8 cellular contexts compared by ENCODE assay signal in the genomic region with DNA sequence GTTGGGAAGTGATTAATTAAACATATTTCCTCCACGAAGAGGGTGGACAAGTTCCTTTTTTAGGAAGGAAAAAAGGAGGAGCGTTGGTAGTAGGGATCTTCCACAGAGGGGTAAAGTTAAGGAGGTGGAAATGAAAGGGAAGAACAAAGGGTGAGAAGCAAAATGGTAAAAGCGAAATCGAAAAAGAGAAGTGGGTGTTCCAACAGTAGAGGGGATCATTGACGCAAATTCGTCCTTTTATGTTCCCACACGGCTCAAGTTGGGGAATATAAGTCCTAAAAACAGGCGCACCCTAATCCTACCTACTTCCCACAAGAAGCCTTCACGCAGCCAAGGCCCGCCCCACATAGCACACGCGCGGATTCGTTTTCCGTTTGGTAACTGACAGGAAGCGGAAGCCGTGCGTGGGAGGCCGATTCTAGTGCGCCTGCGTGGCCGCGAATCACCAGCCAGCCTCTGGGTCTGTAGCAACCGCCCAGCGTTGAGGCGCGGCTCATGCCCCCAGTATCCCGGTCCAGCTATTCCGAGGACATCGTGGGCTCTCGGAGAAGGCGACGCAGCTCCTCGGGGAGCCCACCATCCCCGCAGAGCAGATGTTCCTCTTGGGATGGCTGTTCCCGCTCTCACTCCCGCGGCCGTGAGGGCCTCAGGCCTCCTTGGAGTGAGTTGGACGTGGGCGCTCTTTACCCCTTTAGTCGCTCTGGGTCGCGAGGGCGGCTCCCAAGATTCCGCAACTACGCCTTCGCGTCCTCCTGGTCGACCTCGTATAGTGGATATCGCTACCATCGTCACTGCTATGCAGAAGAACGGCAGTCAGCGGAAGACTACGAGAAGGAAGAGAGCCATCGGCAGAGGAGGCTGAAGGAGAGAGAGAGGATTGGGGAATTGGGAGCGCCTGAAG. TPM values are rescaled to one million over a fixed set of nuclear protein-coding genes. Genes with fewer than 3 reads are reported as not detected.
A peak's percentile ranks its signal among the peaks of the same experiment; 100 is the strongest.
DNase-seq lines count a peak whose midpoint lies in the region; ATAC-seq and TF ChIP-seq lines count a peak whose summit lies in the region.

A gene (plus strand): TSS at position 421 of the 901 bp plus-strand sequence. CDS start 75 bp downstream, at position 496.

- intact Hi-C loops in esophagus muscularis mucosa (cut with DNase I): no loop called here

- no peaks in the 10 kb centered on the region for H3K27me3 ChIP-seq in CD8-positive, alpha-beta memory T cell (ENCODE audit: insufficient read depth, low read length, poor library complexity, severe bottlenecking)
- H3K27me3 ChIP-seq in esophagus muscularis mucosa (no peaks in the 10 kb centered on the region), neural progenitor cell (peaks cover 31% of the 10 kb centered on the region)

- no peaks in the 10 kb centered on the region for H3K36me3 ChIP-seq in CD8-positive, alpha-beta memory T cell (ENCODE audit: insufficient read depth, low read length)
- H3K36me3 ChIP-seq in esophagus muscularis mucosa (no peaks in the 10 kb centered on the region), neural progenitor cell (no peaks in the 10 kb centered on the region)

- WGBS in esophagus muscularis mucosa: 27% methylated on average over 38 of the region's 58 CpGs

- peaks cover 0 to 5% (median 3%) of the 10 kb centered on the region in 3 donors for H3K4me1 Mint-ChIP-seq in CD8-positive, alpha-beta memory T cell
- H3K4me1 Mint-ChIP-seq in neural progenitor cell: no peaks in the 10 kb centered on the region

- no peak for ATAC-seq in GM19351 (IDR thresholded peaks at IDR 0.05; ENCODE audit: unreplicated experiment)

- DNase-seq in CD8-positive, alpha-beta memory T cell: peak in 4 of 5 donors; percentile 9 to 60 (median 32)
- DNase-seq in activated T-cell treated with anti-CD3 and anti-CD28 coated beads for 24 hours (ENCODE audit: low read depth) (peak; percentile 52), esophagus muscularis mucosa (ENCODE audit: extremely low spot score) (no peak), neural progenitor cell (ENCODE audit: low spot score) (no peak), stromal cell of bone marrow (ENCODE audit: low read depth) (peak; percentile 50), H4 (ENCODE audit: low spot score) (no peak), NCI-H226 (no peak)

- no peaks in the 10 kb centered on the region for H3K9me3 ChIP-seq in CD8-positive, alpha-beta memory T cell (ENCODE audit: low read length)
- peaks cover 0 to 22% (median 10%) of the 10 kb centered on the region in 4 donors for H3K9me3 ChIP-seq in esophagus muscularis mucosa
- no peaks in the 10 kb centered on the region for H3K9me3 ChIP-seq in neural progenitor cell (ENCODE audit: low read depth)

- H3K27ac ChIP-seq in CD8-positive, alpha-beta memory T cell (ENCODE audit: low read depth, low read length): no peak within 1 kb of the TSS
- H3K27ac ChIP-seq in esophagus muscularis mucosa (replicated peaks in 1 of 4) (peak within 1 kb of the TSS in 3 of 4 donors; percentile 1 to 29 (median 22)), neural progenitor cell (no peak within 1 kb of the TSS)

- peak within 1 kb of the TSS in 2 of 8 donors; percentile 26 to 37 for H3K27ac Mint-ChIP-seq in CD8-positive, alpha-beta memory T cell
- H3K27ac Mint-ChIP-seq in neural progenitor cell: no peak within 1 kb of the TSS

- H3K9ac ChIP-seq in neural progenitor cell: no peak within 1 kb of the TSS

- H4K20me1 ChIP-seq in neural progenitor cell (ENCODE audit: low read depth): no peaks in the 10 kb centered on the region

- peaks cover 6% of the 10 kb centered on the region for H3K4me1 ChIP-seq in CD8-positive, alpha-beta memory T cell (ENCODE audit: insufficient read depth, low read length)
- peaks cover 0 to 12% (median 10%) of the 10 kb centered on the region in 4 donors for H3K4me1 ChIP-seq in esophagus muscularis mucosa
- H3K4me1 ChIP-seq in neural progenitor cell: peaks cover 8% of the 10 kb centered on the region

- H3K4me3 Mint-ChIP-seq in CD8-positive, alpha-beta memory T cell: peak within 1 kb of the TSS in 6 of 7 donors; percentile 21 to 65 (median 40)
- no peak within 1 kb of the TSS for H3K4me3 Mint-ChIP-seq in neural progenitor cell

- H3K4me3 ChIP-seq in CD8-positive, alpha-beta memory T cell (ENCODE audit: low read length): peak within 1 kb of the TSS; percentile 23
- H3K4me3 ChIP-seq in esophagus muscularis mucosa: peak within 1 kb of the TSS; percentile 54 to 61 (median 58)
- H3K4me3 ChIP-seq in neural progenitor cell: no peak within 1 kb of the TSS

- POLR2A ChIA-PET in CD8-positive, alpha-beta memory T cell (lab: Charles Lee): interaction anchor here (1.5 kb wide), 1 partner anchor 8 kb away, joined by 3 read pairs; a partner anchor contains a TSS

- CTCF ChIA-PET in CD8-positive, alpha-beta memory T cell (lab: Charles Lee): no interaction called here

- peak within 1 kb of the TSS; percentile 26 for H2AFZ ChIP-seq in neural progenitor cell (replicated peaks)

- H3F3A ChIP-seq in neural progenitor cell (ENCODE audit: low read depth): peaks cover 9% of the 10 kb centered on the region

- no peak for TF ChIP-seq EP300 in esophagus muscularis mucosa (IDR thresholded peaks at IDR 0.05)

- H3K4me2 ChIP-seq in neural progenitor cell: no peak within 1 kb of the TSS

- H3K9me3 Mint-ChIP-seq in CD8-positive, alpha-beta memory T cell: peaks cover 0 to 3% (median 2%) of the 10 kb centered on the region in 5 donors
- peaks cover 3% of the 10 kb centered on the region for H3K9me3 Mint-ChIP-seq in neural progenitor cell

- peaks cover 0 to 8% (median 4%) of the 10 kb centered on the region in 3 donors for H3K36me3 Mint-ChIP-seq in CD8-positive, alpha-beta memory T cell
- no peaks in the 10 kb centered on the region for H3K36me3 Mint-ChIP-seq in neural progenitor cell

- H3K27me3 Mint-ChIP-seq in CD8-positive, alpha-beta memory T cell: peaks cover 4 to 23% of the 10 kb centered on the region in 2 donors
- H3K27me3 Mint-ChIP-seq in neural progenitor cell (ENCODE audit: insufficient read depth, low read depth): no peaks in the 10 kb centered on the region

- TF ChIP-seq POLR2A in esophagus muscularis mucosa (IDR thresholded peaks at IDR 0.05; ENCODE audit: low read depth): no peak

- no peak for TF ChIP-seq CTCF in esophagus muscularis mucosa (IDR thresholded peaks at IDR 0.05)
- TF ChIP-seq CTCF in neural progenitor cell (IDR thresholded peaks at IDR 0.05): no peak

- no peaks in the 10 kb centered on the region for H3K79me2 ChIP-seq in neural progenitor cell (ENCODE audit: low read depth)

RNA-seq across cellular contexts. Expression of the gene that starts here (rescaled TPM):
- under 1 TPM; 0.22 TPM for total RNA-seq in CD8-positive, alpha-beta memory T cell
- not detected for polyA plus RNA-seq in CD8-positive, alpha-beta memory T cell
- total RNA-seq in esophagus muscularis mucosa: 1 to 10 TPM; 2.8 to 6.7 (median 4.7) TPM
- total RNA-seq in neural progenitor cell (ENCODE audit: low replicate concordance): not detected in 2 replicates
- not detected in 2 replicates for total RNA-seq in H4 (2014; rRNA removed; shearing (Covaris generic))

Comparison
In these comparisons a context has a peak if more than half of its experiments do, and no peak if none do; other contexts are left out.
1. Peak in DNase-seq and H3K4me3 ChIP-seq in CD8-positive, alpha-beta memory T cell; RNA of the gene not detected or under 1 TPM.
2. DNase-seq: peak in activated T-cell treated with anti-CD3 and anti-CD28 coated beads for 24 hours (single experiment) and stromal cell of bone marrow (single experiment); none in esophagus muscularis mucosa (single experiment), neural progenitor cell (single experiment), H4 (single experiment) and NCI-H226 (single experiment).
3. H3K27ac ChIP-seq: peak in esophagus muscularis mucosa (3 of 4); none in CD8-positive, alpha-beta memory T cell (single experiment) and neural progenitor cell (single experiment).